ENCODE assay signal across 8 cellular contexts in genomic region chr1:206204159-206204511, GRCh38. TPM values are rescaled to one million over a fixed set of nuclear protein-coding genes. Genes with fewer than 3 reads are reported as not detected.
A peak's percentile ranks its signal among the peaks of the same experiment; 100 is the strongest.
DNase-seq lines count a peak whose midpoint lies in the region; ATAC-seq and TF ChIP-seq lines count a peak whose summit lies in the region.
"Not testable (repeated sequence)": the region's sequence is repeated elsewhere in the genome, so short reads cannot be mapped to it uniquely, and the experiment has no call there.

No MANE protein-coding gene starts in this region.

- H3K27ac ChIP-seq in CD4-positive, CD25-positive, alpha-beta regulatory T cell (ENCODE audit: insufficient read depth, low read length, poor library complexity, severe bottlenecking); trophoblast cell (ENCODE audit: low read depth, low read length): not testable (repeated sequence)
- H3K27ac ChIP-seq in esophagus squamous epithelium (peak overlapping the region in 3 of 4 donors; percentile 68 to 77 (median 74)), thoracic aorta (peak overlapping the region in 1 of 2 donors; percentile 52)

- H3K4ac ChIP-seq in trophoblast cell (ENCODE audit: low read depth, low read length) = not testable (repeated sequence)

- H3K27me3 Mint-ChIP-seq in CD4-positive, CD25-positive, alpha-beta regulatory T cell; IgD-negative memory B cell; activated CD4-positive, alpha-beta T cell treated with anti-CD3 and anti-CD28 coated beads, Interleukin-2, amount 10 ng/mL, durations not matched to agents 24 days and 14 days: not testable (repeated sequence)

- H3K23ac ChIP-seq in trophoblast cell (ENCODE audit: low read length) = not testable (repeated sequence)

- H3K27me3 ChIP-seq in CD4-positive, CD25-positive, alpha-beta regulatory T cell (ENCODE audit: control insufficient read depth, insufficient read depth, low read length); esophagus squamous epithelium; kidney epithelial cell (ENCODE audit: control insufficient read depth, insufficient read depth, low read length); trophoblast cell (ENCODE audit: insufficient read depth, low read length); thoracic aorta (replicated peaks; ENCODE audit: insufficient read depth): not testable (repeated sequence)

- not testable (repeated sequence) for H3K4me3 ChIP-seq in CD4-positive, CD25-positive, alpha-beta regulatory T cell (ENCODE audit: low read depth, low read length)
- H3K4me3 ChIP-seq in astrocyte of the cerebellum (ENCODE audit: low read depth, low read length) (peak overlapping the region; percentile 37), esophagus squamous epithelium (peak overlapping the region; percentile 22 to 61 (median 52)), kidney epithelial cell (ENCODE audit: low read depth, low read length) (peak overlapping the region; percentile 45), trophoblast cell (ENCODE audit: low read depth, low read length) (peak overlapping the region; percentile 69), thoracic aorta (peak overlapping the region; percentile 65)

- not testable (repeated sequence) for H3K36me3 ChIP-seq in CD4-positive, CD25-positive, alpha-beta regulatory T cell (ENCODE audit: control insufficient read depth, insufficient read depth, low read length); esophagus squamous epithelium; kidney epithelial cell (ENCODE audit: control insufficient read depth, insufficient read depth, low read length); trophoblast cell (ENCODE audit: control insufficient read depth in 1 of 2, insufficient read depth in 2 of 2, low read length in 2 of 2); thoracic aorta

- intact Hi-C loops in activated CD4-positive, alpha-beta T cell treated with anti-CD3 and anti-CD28 coated beads, Interleukin-2, amount 10 ng/mL, durations not matched to agents 24 days and 14 days (cut with micrococcal nuclease); esophagus squamous epithelium (cut with DNase I): not testable (repeated sequence)

- H3K36me3 Mint-ChIP-seq in CD4-positive, CD25-positive, alpha-beta regulatory T cell; IgD-negative memory B cell; activated CD4-positive, alpha-beta T cell treated with anti-CD3 and anti-CD28 coated beads, Interleukin-2, amount 10 ng/mL, durations not matched to agents 24 days and 14 days (ENCODE audit: low read depth): not testable (repeated sequence)

- not testable (repeated sequence) for H2AFZ ChIP-seq in trophoblast cell (ENCODE audit: insufficient read depth, low read length, poor library complexity)

- WGBS in esophagus squamous epithelium, 2 donors = no CpG with 5 or more reads among the region's 25 CpGs
- no CpG with 5 or more reads among the region's 25 CpGs for WGBS in trophoblast cell (ENCODE audit: extremely low coverage, insufficient coverage, insufficient read length)

- peak overlapping the region; percentile 53 for H3K14ac ChIP-seq in trophoblast cell (ENCODE audit: low read length)

- not testable (repeated sequence) for H3K79me2 ChIP-seq in trophoblast cell (ENCODE audit: control insufficient read depth, insufficient read depth, low read length, poor library complexity)

- ATAC-seq in CD4-positive, CD25-positive, alpha-beta regulatory T cell (ENCODE audit: low read depth in 2 of 2); thoracic aorta (ENCODE audit: insufficient number of reproducible peaks, low FRiP score, low read depth): not testable (repeated sequence)

- H4K12ac ChIP-seq in trophoblast cell (ENCODE audit: low read depth, low read length) = not testable (repeated sequence)

- TF ChIP-seq CTCF in astrocyte of the cerebellum (IDR thresholded peaks at IDR 0.05; ENCODE audit: low read depth, low read length, missing control alignments); esophagus squamous epithelium (IDR thresholded peaks at IDR 0.05); kidney epithelial cell (IDR thresholded peaks at IDR 0.05; ENCODE audit: insufficient read depth, low read length, poor library complexity, severe bottlenecking); thoracic aorta (IDR thresholded peaks at IDR 0.05): not testable (repeated sequence)

- in situ Hi-C loops in astrocyte of the cerebellum (cut with HindIII; ENCODE audit: low sequenced_read_pairs) = not testable (repeated sequence)

- not testable (repeated sequence) for H3K9ac ChIP-seq in trophoblast cell (ENCODE audit: low read length)

- not testable (repeated sequence) for H2BK120ac ChIP-seq in trophoblast cell (ENCODE audit: insufficient read depth, low read length, poor library complexity)

- H2BK5ac ChIP-seq in trophoblast cell (ENCODE audit: low read depth, low read length, poor library complexity) = not testable (repeated sequence)

- not testable (repeated sequence) for H3K18ac ChIP-seq in trophoblast cell (ENCODE audit: low read length)

- H3K9me3 Mint-ChIP-seq in CD4-positive, CD25-positive, alpha-beta regulatory T cell; IgD-negative memory B cell; activated CD4-positive, alpha-beta T cell treated with anti-CD3 and anti-CD28 coated beads, Interleukin-2, amount 10 ng/mL, durations not matched to agents 24 days and 14 days: not testable (repeated sequence)

- not testable (repeated sequence) for H2BK12ac ChIP-seq in trophoblast cell (ENCODE audit: low read length)

- not testable (repeated sequence) for H3K4me1 ChIP-seq in CD4-positive, CD25-positive, alpha-beta regulatory T cell (ENCODE audit: control insufficient read depth, insufficient read depth, low read length, poor library complexity, severe bottlenecking); esophagus squamous epithelium; trophoblast cell (ENCODE audit: control insufficient read depth in 1 of 2, insufficient read depth in 2 of 2, low read length in 2 of 2); thoracic aorta (ENCODE audit: control insufficient read depth in 1 of 2, low read depth in 2 of 2)

- peak overlapping the region in 3 of 4 donors; percentile 69 to 82 (median 73) for H3K4me3 Mint-ChIP-seq in CD4-positive, CD25-positive, alpha-beta regulatory T cell
- peak overlapping the region in 3 of 4 donors; percentile 70 to 79 (median 78) for H3K4me3 Mint-ChIP-seq in IgD-negative memory B cell
- H3K4me3 Mint-ChIP-seq in activated CD4-positive, alpha-beta T cell treated with anti-CD3 and anti-CD28 coated beads, Interleukin-2, amount 10 ng/mL, durations not matched to agents 24 days and 14 days = peak overlapping the region; percentile 74

- H3K4me2 ChIP-seq in trophoblast cell (ENCODE audit: low read length) = peak overlapping the region; percentile 62

- H4K8ac ChIP-seq in trophoblast cell (ENCODE audit: low read depth, low read length) = not testable (repeated sequence)

- TF ChIP-seq POLR2A in esophagus squamous epithelium (IDR thresholded peaks at IDR 0.05) = not testable (repeated sequence)

- H3K9me3 ChIP-seq in CD4-positive, CD25-positive, alpha-beta regulatory T cell (ENCODE audit: control insufficient read depth in 2 of 2, low read length in 2 of 2); esophagus squamous epithelium; trophoblast cell (ENCODE audit: insufficient read depth, low read depth, low read length); thoracic aorta: not testable (repeated sequence)

- H3K27ac Mint-ChIP-seq in CD4-positive, CD25-positive, alpha-beta regulatory T cell; IgD-negative memory B cell; activated CD4-positive, alpha-beta T cell treated with anti-CD3 and anti-CD28 coated beads, Interleukin-2, amount 10 ng/mL, durations not matched to agents 24 days and 14 days: not testable (repeated sequence)

- not testable (repeated sequence) for H3K79me1 ChIP-seq in trophoblast cell (ENCODE audit: low read length)

- not testable (repeated sequence) for H2AK5ac ChIP-seq in trophoblast cell (ENCODE audit: low read length)

- not testable (repeated sequence) for H4K91ac ChIP-seq in trophoblast cell (ENCODE audit: low read depth, low read length)

- not testable (repeated sequence) for H3K4me1 Mint-ChIP-seq in CD4-positive, CD25-positive, alpha-beta regulatory T cell; IgD-negative memory B cell; activated CD4-positive, alpha-beta T cell treated with anti-CD3 and anti-CD28 coated beads, Interleukin-2, amount 10 ng/mL, durations not matched to agents 24 days and 14 days

- peak in 1 of 3 donors; percentile 0 for DNase-seq in CD4-positive, CD25-positive, alpha-beta regulatory T cell
- peak; percentile 61 for DNase-seq in activated CD4-positive, alpha-beta T cell treated with anti-CD3 and anti-CD28 coated beads, Interleukin-2, amount 10 ng/mL, durations not matched to agents 24 days and 14 days
- DNase-seq in astrocyte of the cerebellum (ENCODE audit: low read depth); esophagus squamous epithelium (lab: John Stamatoyannopoulos, UW); kidney epithelial cell (ENCODE audit: low read depth); trophoblast cell; thoracic aorta (ENCODE audit: low spot score): not testable (repeated sequence)

RNA-seq across cellular contexts. Expression of gene SRGAP2, which starts 0.8 kb away (rescaled TPM):
- total RNA-seq in CD4-positive, CD25-positive, alpha-beta regulatory T cell = 89.5 TPM
- polyA plus RNA-seq in CD4-positive, CD25-positive, alpha-beta regulatory T cell = 10 to 100 TPM in 3 of 4 donors, 1 to 10 TPM in 1; 9.2 to 17.8 (median 14.1) TPM
- 22.8 TPM for polyA plus RNA-seq in IgD-negative memory B cell
- 102 and 105 TPM in 2 replicates for total RNA-seq in activated CD4-positive, alpha-beta T cell treated with anti-CD3 and anti-CD28 coated beads, Interleukin-2, amount 10 ng/mL, durations not matched to agents 24 days and 14 days
- total RNA-seq in esophagus squamous epithelium (10 to 100 TPM; 23.5 to 39.1 (median 28.1) TPM), kidney epithelial cell (42.1 and 44.5 TPM in 2 replicates), thoracic aorta (10 to 100 TPM; 70.8 to 86.4 TPM)
- polyA plus RNA-seq in trophoblast cell (2013) = 36.0 and 36.6 TPM in 2 replicates

RNA-seq across cellular contexts. Expression of gene FAM72A, which starts 1.5 kb away (rescaled TPM):
- 3.6 TPM for total RNA-seq in CD4-positive, CD25-positive, alpha-beta regulatory T cell
- 1 to 10 TPM in 3 of 4 donors, under 1 TPM in 1; 0.59 to 3.4 (median 1.7) TPM for polyA plus RNA-seq in CD4-positive, CD25-positive, alpha-beta regulatory T cell
- polyA plus RNA-seq in IgD-negative memory B cell = 0.51 TPM
- 29.1 and 35.5 TPM in 2 replicates for total RNA-seq in activated CD4-positive, alpha-beta T cell treated with anti-CD3 and anti-CD28 coated beads, Interleukin-2, amount 10 ng/mL, durations not matched to agents 24 days and 14 days
- total RNA-seq in esophagus squamous epithelium (1 to 10 TPM in 3 of 4 donors, not detected in 1; 2.5 to 4.2 (median 3.7) TPM), kidney epithelial cell (1.6 and 2.7 TPM in 2 replicates), thoracic aorta (1 to 10 TPM; 2.8 to 4.9 TPM)
- polyA plus RNA-seq in trophoblast cell (2013) = 5.2 and 5.7 TPM in 2 replicates
